ENCODE assay signal across 10 cellular contexts in the genomic region with DNA sequence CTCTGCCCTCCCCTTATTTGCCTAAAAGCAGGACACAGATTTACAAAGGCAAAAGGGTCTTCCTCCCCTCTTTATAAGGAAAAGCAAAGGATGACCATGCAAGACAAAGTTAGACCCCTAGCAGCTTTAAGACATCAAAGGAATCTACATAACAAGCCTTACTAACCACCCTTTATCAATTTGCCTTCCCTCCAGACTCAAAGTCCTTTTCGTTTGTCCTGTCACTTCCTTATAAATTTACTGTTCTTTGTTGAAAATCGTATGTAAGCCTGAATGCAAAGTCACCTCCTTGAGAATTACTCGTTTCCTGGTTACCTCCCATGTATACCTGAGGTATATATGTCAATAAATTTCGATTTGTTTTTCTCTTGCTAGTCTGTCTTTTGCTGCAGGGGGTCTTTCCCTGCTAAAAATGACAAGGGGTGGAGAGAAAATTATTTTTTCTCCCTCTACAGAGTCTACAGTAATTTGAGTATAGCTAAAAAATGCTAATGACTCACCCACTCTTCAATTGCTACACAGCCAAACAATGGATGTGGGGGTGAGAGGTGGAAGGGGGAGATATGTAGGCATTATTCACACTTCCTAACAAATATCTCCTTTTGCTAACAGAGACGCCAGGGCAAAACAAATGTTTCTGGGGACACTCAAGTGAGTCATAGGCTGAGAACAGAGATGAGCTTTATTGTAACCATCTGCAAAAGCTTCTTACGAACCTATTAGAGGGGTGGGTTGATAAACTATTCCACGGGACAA. TPM values are rescaled to one million over a fixed set of nuclear protein-coding genes. Genes with fewer than 3 reads are reported as not detected.
DNase-seq lines count a peak whose midpoint lies in the region; ATAC-seq, FAIRE-seq and TF ChIP-seq lines count a peak whose summit lies in the region.
"Had no signal": no experiment of that assay in that cellular context is flagged by ENCODE, and none has a peak within 500 bp of the region (broad histone marks: within the 10 kb centered on the region; RNA-seq: fewer than 3 reads in every experiment).

No MANE protein-coding gene starts in this region.

- no peak for TF ChIP-seq RAD21 in K562 (CRISPR knock-in tag; conservative IDR thresholded peaks at IDR 0.05 in 1 of 2, IDR thresholded peaks at IDR 0.05 in 1 of 2)

- no peak for ATAC-seq in K562
- ATAC-seq in GM21717 (IDR thresholded peaks at IDR 0.05; ENCODE audit: unreplicated experiment) = no peak
- ATAC-seq in GM18861 (IDR thresholded peaks at IDR 0.05; ENCODE audit: unreplicated experiment) = no peak

- no peak overlapping the region for H3K4me2 ChIP-seq in K562 (ENCODE audit: insufficient read depth, low read length)
- H3K4me2 ChIP-seq in keratinocyte (ENCODE audit: control insufficient read depth, extremely low read depth, insufficient read depth, low read depth, low read length) = peak overlapping the region; percentile 41

- H3K27me3 ChIP-seq in K562 (ENCODE audit: control insufficient read depth in 2 of 2, insufficient read depth in 2 of 2, low read length in 2 of 2) = peaks cover 31 to 46% of the 10 kb centered on the region in 2 experiments
- H3K27me3 ChIP-seq in keratinocyte (ENCODE audit: control insufficient read depth, extremely low read depth, insufficient read depth, low read length) = no peaks in the 10 kb centered on the region
- no peaks in the 10 kb centered on the region for H3K27me3 ChIP-seq in spleen (replicated peaks in 1 of 7)

- no peaks in the 10 kb centered on the region for H3K9me1 ChIP-seq in K562 (ENCODE audit: control insufficient read depth, insufficient read depth, low read length)
- no peaks in the 10 kb centered on the region for H3K9me1 ChIP-seq in keratinocyte (ENCODE audit: control insufficient read depth, extremely low read depth, insufficient read depth, low read length)

- H3K9ac ChIP-seq in K562 (ENCODE audit: insufficient read depth in 1 of 2, low read depth in 2 of 2, low read length in 2 of 2) = no peak overlapping the region
- peak overlapping the region; percentile 40 for H3K9ac ChIP-seq in keratinocyte (ENCODE audit: control insufficient read depth, extremely low read depth, insufficient read depth, low read length)

- TF ChIP-seq CTCF in K562 (IDR thresholded peaks at IDR 0.05 in 2 of 3, conservative IDR thresholded peaks at IDR 0.05 in 1 of 3; ENCODE audit: insufficient read depth in 2 of 3, low read depth in 1 of 3, low read length in 3 of 3) (no peak), keratinocyte (optimal IDR thresholded peaks at IDR 0.05 in 1 of 3, IDR thresholded peaks at IDR 0.05 in 1 of 3, conservative IDR thresholded peaks at IDR 0.05 in 1 of 3; ENCODE audit: extremely low read depth in 1 of 3, insufficient read depth in 2 of 3, low read length in 3 of 3) (no peak), spleen (IDR thresholded peaks at IDR 0.05 in 8 of 11, conservative IDR thresholded peaks at IDR 0.05 in 3 of 11) (no peak)

- no peak overlapping the region for H3K27ac ChIP-seq in K562 (ENCODE audit: extremely low read depth, low read depth, low read length)
- peak overlapping the region; percentile 55 for H3K27ac ChIP-seq in keratinocyte (ENCODE audit: control insufficient read depth, insufficient read depth, low read length)
- no peak overlapping the region for H3K27ac ChIP-seq in spleen

- CTCF ChIA-PET in K562 (lab: Yijun Ruan, JAX; ENCODE audit: low intra/inter-chr PET ratio) = no interaction called here

- H3K4me1 ChIP-seq in K562 (replicated peaks in 1 of 2; ENCODE audit: control insufficient read depth in 2 of 2, insufficient read depth in 2 of 2, low read length in 2 of 2) (peaks cover 0 to 3% of the 10 kb centered on the region in 2 experiments; a peak in 2 of 5 replicates), keratinocyte (ENCODE audit: control insufficient read depth, extremely low read depth, insufficient read depth, low read length) (peaks cover 47% of the 10 kb centered on the region), spleen (peaks cover 0 to 8% (median 3%) of the 10 kb centered on the region in 6 donors)

- peak; percentile 37 for FAIRE-seq in K562 (lab: Jason Lieb, UNC)
- FAIRE-seq in keratinocyte (lab: Jason Lieb, UNC) = peak; percentile 89

- no peaks in the 10 kb centered on the region for H3K9me3 ChIP-seq in K562 (replicated peaks; ENCODE audit: control insufficient read depth, insufficient read depth, low read depth, low read length)
- H3K9me3 ChIP-seq in keratinocyte (ENCODE audit: control insufficient read depth, low read depth, low read length) = peaks cover 14% of the 10 kb centered on the region
- no peaks in the 10 kb centered on the region for H3K9me3 ChIP-seq in spleen

- H3K79me2 ChIP-seq in K562 (ENCODE audit: control insufficient read depth, insufficient read depth, low read length) = no peaks in the 10 kb centered on the region
- peaks cover 58% of the 10 kb centered on the region for H3K79me2 ChIP-seq in keratinocyte (ENCODE audit: control insufficient read depth, insufficient read depth, low read length)

- POLR2A ChIA-PET in K562 (lab: Yijun Ruan, JAX) = interaction anchor here (0.6 to 1.1 kb wide), 2 partner anchors 11 to 14 kb away, joined by 4 read pairs; no protein-coding TSS in a partner anchor

- intact Hi-C loops in K562 (cut with micrococcal nuclease) (no loop called here), spleen (cut with DNase I; ENCODE audit: low total_unique reads) (no loop called here)

- H4K20me1 ChIP-seq in K562 (replicated peaks; ENCODE audit: control insufficient read depth, insufficient read depth, low read length) = no peaks in the 10 kb centered on the region
- no peaks in the 10 kb centered on the region for H4K20me1 ChIP-seq in keratinocyte (ENCODE audit: control insufficient read depth, extremely low read depth, insufficient read depth, low read length)

- in situ Hi-C loops in K562 (cut with MboI) = no loop called here

- TF ChIP-seq EP300 in K562 (IDR thresholded peaks at IDR 0.05; ENCODE audit: low read length) = no peak

- H3K36me3 ChIP-seq in K562 (ENCODE audit: control insufficient read depth, insufficient read depth, low read length) (no peaks in the 10 kb centered on the region), keratinocyte (ENCODE audit: control insufficient read depth in 2 of 2, extremely low read depth in 1 of 2, insufficient read depth in 2 of 2, low read length in 2 of 2) (peaks cover 2 to 4% of the 10 kb centered on the region in 2 experiments), spleen (no peaks in the 10 kb centered on the region)

- no peak for TF ChIP-seq POLR2A in K562 (conservative IDR thresholded peaks at IDR 0.05)
- no peak for TF ChIP-seq POLR2A in spleen (IDR thresholded peaks at IDR 0.05)

- no TSS peak for BruUV-seq in K562 (replicated peaks; lab: Mats Ljungman, UMichigan)

- WGBS in K562 (ENCODE audit: insufficient coverage, low coverage, missing lambda C conversion rate) = under 1% methylated on average over 7 of the region's 7 CpGs
- whole genome bisulfite sequencing in spleen, 5 donors = 40 to 47% (median 42%) methylated on average over 7 of the region's 7 CpGs

- DNase-seq in AG08395 (ENCODE audit: low spot score) = peak; percentile 90
- DNase-seq in HS-27A (ENCODE audit: low read depth) = peak; percentile 39
- peak in 2 of 4 experiments; percentile 20 to 22 for DNase-seq in K562 (ENCODE audit: extremely low read depth in 1 of 4, low spot score in 3 of 4)
- peak; percentile 59 for DNase-seq in keratinocyte (ENCODE audit: low read depth, low spot score)
- DNase-seq in spleen = no peak
- no peak for DNase-seq in NCI-H2107 treated with DMSO at 0.1 percent for 48 hours (lab: John Stamatoyannopoulos, UW; ENCODE audit: unreplicated experiment)
- DNase-seq: GF-D8, naive B cell had no signal

- H2AFZ ChIP-seq in K562 (ENCODE audit: low read depth, low read length) (no peak overlapping the region), keratinocyte (ENCODE audit: control insufficient read depth, low read length) (no peak overlapping the region)

- H3K4me3 ChIP-seq in K562 = no peak overlapping the region
- peak overlapping the region in 2 of 3 experiments; percentile 0 to 6 for H3K4me3 ChIP-seq in keratinocyte (ENCODE audit: control insufficient read depth in 2 of 3, extremely low read depth in 1 of 3, insufficient read depth in 2 of 3, low read depth in 1 of 3, low read length in 3 of 3)
- no peak overlapping the region for H3K4me3 ChIP-seq in spleen

- dilution Hi-C loops in keratinocyte (cut with MboI; ENCODE audit: extremely low pct_ligation_motif_present, low sequenced_read_pairs) = no loop called here

TF ChIP-seq in K562, 482 proteins besides CTCF, POLR2A, EP300 and RAD21 (continues in another document):
- TF ChIP-seq SOX6 (IDR thresholded peaks at IDR 0.05) (peak; percentile 45; the same call in 1 of the 2 replicates), EGR1 (conservative IDR thresholded peaks at IDR 0.05) (peak; percentile 58)

RNA-seq across cellular contexts. Expression of gene SCD5, which starts 13.2 kb away (rescaled TPM):
- total RNA-seq in K562 (2011; cell fraction: chromatin; rRNA removed; ENCODE audit: low replicate concordance) = not detected in 2 replicates
- not detected in 2 replicates for total RNA-seq in K562 (2011; cell fraction: nucleolus; rRNA removed)
- not detected in 2 replicates for total RNA-seq in K562 (2011; cell fraction: nucleoplasm; rRNA removed)
- not detected in 2 replicates for total RNA-seq in K562 (2014; rRNA removed)
- 0.04 TPM in 1 of 2 replicates, not detected in the other for total RNA-seq in K562 (2014; rRNA removed; fragmentation: Illumina TruSeq; extraction: Trizol)
- total RNA-seq in K562 (2015; rRNA removed; fragmentation: Illumina TruSeq; extraction: Trizol) = not detected in 2 replicates
- total RNA-seq in K562 (2021) = 0.18 and 0.20 TPM in 2 replicates
- polyA plus RNA-seq in K562 (2011; rRNA removed) = 0.03 and 0.04 TPM in 2 replicates
- 0.09 TPM in 1 of 2 replicates, not detected in the other for polyA plus RNA-seq in K562 (2011; cell fraction: cytosol; rRNA removed)
- polyA plus RNA-seq in K562 (2011; cell fraction: nucleus; rRNA removed) = not detected in 2 replicates
- polyA plus RNA-seq in K562 (2012) = not detected in 2 replicates
- polyA plus RNA-seq in K562 (2014; fragmentation: Illumina TruSeq; extraction: Trizol) = not detected in 2 replicates
- under 1 TPM in 1 of 2 experiments, not detected in 1; 0.01 TPM for polyA plus RNA-seq in K562 (2014; fragmentation: Nextera tagmentation; extraction: Ambion mirVana)
- polyA plus RNA-seq in K562 (2014; rRNA removed) = not detected in 2 replicates
- polyA minus RNA-seq in K562 (2011; rRNA and poly(A)+ RNA removed) = 0.06 TPM in 1 of 2 replicates, not detected in the other
- not detected in 2 replicates for polyA minus RNA-seq in K562 (2011; cell fraction: cytosol; rRNA and poly(A)+ RNA removed)
- 0.13 TPM in 1 of 2 replicates, not detected in the other for polyA minus RNA-seq in K562 (2011; cell fraction: nucleus; rRNA and poly(A)+ RNA removed)
- 33.5 to 42.5 TPM (median 39.4 TPM) in 3 replicates for polyA plus RNA-seq in keratinocyte
- 24.7 TPM for polyA plus RNA-seq in keratinocyte (2011; ENCODE audit: low read depth)
- polyA plus RNA-seq in keratinocyte (2011; cell fraction: cytosol; rRNA removed) = 48.7 and 54.0 TPM in 2 replicates
- 65.6 and 67.8 TPM in 2 replicates for polyA plus RNA-seq in keratinocyte (2011; cell fraction: nucleus; rRNA removed)
- 25.2 and 47.0 TPM in 2 replicates for polyA plus RNA-seq in keratinocyte (2012; ENCODE audit: low replicate concordance)
- polyA minus RNA-seq in keratinocyte = 34.9 to 59.8 TPM (median 42.4 TPM) in 3 replicates
- polyA minus RNA-seq in keratinocyte (2011; cell fraction: cytosol; rRNA and poly(A)+ RNA removed) = 71.9 TPM
- polyA minus RNA-seq in keratinocyte (2011; cell fraction: nucleus; rRNA and poly(A)+ RNA removed) = 57.8 and 79.8 TPM in 2 replicates
- 1 to 10 TPM; 2.9 to 7.2 (median 4.5) TPM for total RNA-seq in spleen
- polyA plus RNA-seq in spleen = 1 to 10 TPM in 2 of 3 donors, under 1 TPM in 1; 0.85 to 2.5 (median 1.4) TPM

Comparison
In these comparisons a context has a peak if more than half of its experiments do, and no peak if none do; other contexts are left out.
1. DNase-seq: peak in AG08395 (single experiment), HS-27A (single experiment) and keratinocyte (single experiment); none in spleen (single experiment) and NCI-H2107 treated with DMSO at 0.1 percent for 48 hours (single experiment).
2. H3K4me3 ChIP-seq: peak in keratinocyte (2 of 3); none in K562 (single experiment) and spleen (0 of 8).
3. RNA of gene SCD5, which starts 13.2 kb away (polyA plus RNA-seq): 24.7 to 67.8 TPM in keratinocyte; 0.85 to 2.5 TPM in spleen and 0.01 to 0.09 TPM in K562; every median in the first group is over 4 times any median in the second.